ENCODE assay signal across 9 cellular contexts in the genomic region with DNA sequence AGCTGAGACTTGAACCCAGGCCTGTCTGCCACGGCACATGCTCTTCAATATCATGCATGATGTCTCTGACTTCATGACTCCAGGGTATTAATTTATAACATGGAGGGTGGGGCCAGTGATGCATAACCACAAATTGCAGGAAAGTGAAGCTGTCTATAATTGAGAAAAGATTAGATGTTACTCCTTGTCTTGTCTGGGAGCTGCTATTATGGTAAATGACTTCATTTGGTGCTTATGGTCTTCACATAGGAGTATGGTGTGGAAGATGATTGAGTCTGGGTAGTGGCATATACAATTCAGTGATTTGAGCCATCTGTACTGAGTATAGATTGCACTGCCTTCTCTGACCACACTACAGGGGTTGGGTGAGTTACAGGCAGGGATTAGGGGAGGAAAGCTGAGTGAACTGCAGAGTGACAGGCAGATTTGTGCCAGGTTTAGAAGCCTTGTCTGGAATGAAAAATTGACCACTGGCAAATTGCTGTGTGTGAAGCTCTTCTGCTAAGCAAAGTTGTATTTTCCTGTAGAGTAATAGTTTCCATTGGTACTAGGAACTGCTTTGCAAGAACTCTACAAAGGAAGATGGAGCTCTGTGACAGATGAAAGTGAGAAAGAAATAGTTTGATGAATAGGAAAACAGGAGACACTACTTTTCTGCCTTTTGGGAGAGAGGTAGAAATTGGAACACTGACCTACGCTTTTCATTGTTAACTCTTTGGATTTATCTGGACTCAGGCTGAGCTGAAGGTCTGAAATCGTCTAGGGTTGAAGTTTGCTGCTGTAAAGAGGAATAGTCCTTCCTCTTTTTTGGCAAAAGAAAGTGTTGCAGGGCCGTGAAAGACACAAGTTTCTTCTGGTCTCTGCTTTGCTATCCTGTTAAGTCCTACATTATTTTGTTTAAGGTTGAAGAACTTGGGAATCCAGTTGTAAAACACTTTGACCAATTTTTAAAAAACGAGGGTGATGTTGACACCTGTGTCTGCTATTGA. TPM values are rescaled to one million over a fixed set of nuclear protein-coding genes. Genes with fewer than 3 reads are reported as not detected.
DNase-seq lines count a peak whose midpoint lies in the region; ATAC-seq and TF ChIP-seq lines count a peak whose summit lies in the region.
"Had no signal": no experiment of that assay in that cellular context is flagged by ENCODE, and none has a peak within 500 bp of the region (broad histone marks: within the 10 kb centered on the region; RNA-seq: fewer than 3 reads in every experiment).

No MANE protein-coding gene starts in this region.

- H3K36me3 ChIP-seq in CD4-positive, alpha-beta memory T cell (ENCODE audit: insufficient read depth, low read length), result no peaks in the 10 kb centered on the region
- H3K36me3 ChIP-seq in iPS-15b (ENCODE audit: control insufficient read depth, insufficient read depth, low read length) (no peaks in the 10 kb centered on the region), mucosa of descending colon (ENCODE audit: low read depth) (no peaks in the 10 kb centered on the region)

- no peaks in the 10 kb centered on the region for H3K27me3 Mint-ChIP-seq in CD4-positive, alpha-beta memory T cell
- no peaks in the 10 kb centered on the region for H3K27me3 Mint-ChIP-seq in WTC11 (ENCODE audit: low read depth)
- H3K27me3 Mint-ChIP-seq in immature natural killer cell (ENCODE audit: low read depth in 3 of 3), result peaks cover 4 to 7% (median 7%) of the 10 kb centered on the region in 3 donors

- H3K27me3 ChIP-seq in CD4-positive, alpha-beta memory T cell (ENCODE audit: insufficient read depth, low read length), result no peaks in the 10 kb centered on the region
- no peaks in the 10 kb centered on the region for H3K27me3 ChIP-seq in iPS-15b (ENCODE audit: control insufficient read depth, insufficient read depth, low read length)

- DNase-seq in CD4-positive, alpha-beta memory T cell, result no peak
- DNase-seq in HFF-Myc (ENCODE audit: extremely low read depth, low read depth) (no peak), WTC11 (ENCODE audit: low spot score) (no peak), immature natural killer cell (no peak), mucosa of descending colon (no peak)
- DNase-seq: stimulated activated CD4-positive, alpha-beta T cell treated with anti-CD3 and anti-CD28 coated beads, Interleukin-2, amount 100 ng/mL, for 48 hours had no signal

- no peaks in the 10 kb centered on the region for H3K9me3 ChIP-seq in CD4-positive, alpha-beta memory T cell (ENCODE audit: control insufficient read depth in 1 of 2, low read length in 2 of 2)
- H3K9me3 ChIP-seq in iPS-15b (ENCODE audit: control insufficient read depth, insufficient read depth, low read length) (no peaks in the 10 kb centered on the region), mucosa of descending colon (no peaks in the 10 kb centered on the region)

- peak overlapping the region in 4 of 7 donors; percentile 13 to 79 (median 46) for H3K27ac Mint-ChIP-seq in CD4-positive, alpha-beta memory T cell
- H3K27ac Mint-ChIP-seq in WTC11 (peak overlapping the region; percentile 56), immature natural killer cell (peak overlapping the region in 3 of 6 donors; percentile 8 to 64 (median 54))

- H3K4me3 Mint-ChIP-seq in CD4-positive, alpha-beta memory T cell, result peak overlapping the region; percentile 2 to 99 (median 97)
- H3K4me3 Mint-ChIP-seq in WTC11, result peak overlapping the region; percentile 100; the same call in 1 of the 2 replicates
- peak overlapping the region in 1 of 5 donors; percentile 23 for H3K4me3 Mint-ChIP-seq in immature natural killer cell

- CTCF ChIA-PET in CD4-positive, alpha-beta memory T cell (lab: Charles Lee; ENCODE audit: partially characterized antibody), result interaction anchor here (0.6 kb wide), 1 partner anchor 162 kb away, joined by 3 read pairs; no protein-coding TSS in a partner anchor
- CTCF ChIA-PET in WTC11 (lab: Charles Lee), result interaction anchor here (0.7 kb wide), 1 partner anchor 303 kb away, joined by 3 read pairs; no protein-coding TSS in a partner anchor

- H3K36me3 Mint-ChIP-seq in CD4-positive, alpha-beta memory T cell, result peaks cover 28 to 42% of the 10 kb centered on the region in 2 donors
- H3K36me3 Mint-ChIP-seq in WTC11 (peaks cover 28% of the 10 kb centered on the region), immature natural killer cell (peaks cover 0 to 4% (median 3%) of the 10 kb centered on the region in 3 donors)

- no peak for ATAC-seq in WTC11
- ATAC-seq in mucosa of descending colon, result no peak
- no peak for ATAC-seq in GM18498 (IDR thresholded peaks at IDR 0.05; ENCODE audit: unreplicated experiment)
- ATAC-seq in HG03108 (IDR thresholded peaks at IDR 0.05; ENCODE audit: unreplicated experiment), result no peak

- TF ChIP-seq CTCF in HFF-Myc (IDR thresholded peaks at IDR 0.05; ENCODE audit: low read depth, low read length, missing control alignments) (no peak), WTC11 (IDR thresholded peaks at IDR 0.05) (no peak), mucosa of descending colon (IDR thresholded peaks at IDR 0.05) (no peak)

- peaks cover 0 to 2% (median 0%) of the 10 kb centered on the region in 8 donors for H3K9me3 Mint-ChIP-seq in CD4-positive, alpha-beta memory T cell
- no peaks in the 10 kb centered on the region for H3K9me3 Mint-ChIP-seq in WTC11
- no peaks in the 10 kb centered on the region for H3K9me3 Mint-ChIP-seq in immature natural killer cell

- H3K4me3 ChIP-seq in CD4-positive, alpha-beta memory T cell (ENCODE audit: low read length in 2 of 2), result no peak overlapping the region
- H3K4me3 ChIP-seq in HFF-Myc (replicated peaks; ENCODE audit: low read depth, low read length) (peak overlapping the region; percentile 86), iPS-15b (ENCODE audit: low read depth, low read length) (peak overlapping the region; percentile 97), mucosa of descending colon (no peak overlapping the region)

- H3K4me1 ChIP-seq in CD4-positive, alpha-beta memory T cell (ENCODE audit: insufficient read depth, low read length), result peaks cover 64% of the 10 kb centered on the region
- peaks cover 22% of the 10 kb centered on the region for H3K4me1 ChIP-seq in iPS-15b (ENCODE audit: control insufficient read depth, insufficient read depth, low read length)
- H3K4me1 ChIP-seq in mucosa of descending colon (ENCODE audit: low read depth), result peaks cover 10% of the 10 kb centered on the region

- peaks cover 48 to 82% (median 64%) of the 10 kb centered on the region in 4 donors for H3K4me1 Mint-ChIP-seq in CD4-positive, alpha-beta memory T cell
- peaks cover 40% of the 10 kb centered on the region for H3K4me1 Mint-ChIP-seq in WTC11
- H3K4me1 Mint-ChIP-seq in immature natural killer cell, result peaks cover 30 to 57% of the 10 kb centered on the region in 2 donors

- H3K9ac ChIP-seq in iPS-15b (ENCODE audit: low read depth, low read length), result peak overlapping the region; percentile 13

- intact Hi-C loops in CD4-positive, alpha-beta memory T cell (cut with micrococcal nuclease), result loop anchor here (5.0 kb wide), 1 partner anchor 688 kb away; a partner anchor contains a TSS
- intact Hi-C loops in mucosa of descending colon (cut with DNase I, micrococcal nuclease), result no loop called here

- no peak overlapping the region for H3K27ac ChIP-seq in CD4-positive, alpha-beta memory T cell (ENCODE audit: low read depth, low read length)

- POLR2A ChIA-PET in CD4-positive, alpha-beta memory T cell (lab: Charles Lee; ENCODE audit: partially characterized antibody), result interaction anchor here (0.6 kb wide), 1 partner anchor 70 kb away, joined by 3 read pairs; a partner anchor contains a TSS
- POLR2A ChIA-PET in WTC11 (lab: Charles Lee), result no interaction called here

TF ChIP-seq in WTC11, 78 proteins besides CTCF, POLR2A, EP300 and RAD21:
- TF ChIP-seq, protein P1, sequence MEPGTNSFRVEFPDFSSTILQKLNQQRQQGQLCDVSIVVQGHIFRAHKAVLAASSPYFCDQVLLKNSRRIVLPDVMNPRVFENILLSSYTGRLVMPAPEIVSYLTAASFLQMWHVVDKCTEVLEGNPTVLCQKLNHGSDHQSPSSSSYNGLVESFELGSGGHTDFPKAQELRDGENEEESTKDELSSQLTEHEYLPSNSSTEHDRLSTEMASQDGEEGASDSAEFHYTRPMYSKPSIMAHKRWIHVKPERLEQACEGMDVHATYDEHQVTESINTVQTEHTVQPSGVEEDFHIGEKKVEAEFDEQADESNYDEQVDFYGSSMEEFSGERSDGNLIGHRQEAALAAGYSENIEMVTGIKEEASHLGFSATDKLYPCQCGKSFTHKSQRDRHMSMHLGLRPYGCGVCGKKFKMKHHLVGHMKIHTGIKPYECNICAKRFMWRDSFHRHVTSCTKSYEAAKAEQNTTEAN (CRISPR knock-in tag; IDR thresholded peaks at IDR 0.05), result no peak
- no peak for TF ChIP-seq ETV6 (CRISPR knock-in tag; IDR thresholded peaks at IDR 0.05)
- no peak for TF ChIP-seq ESRRA (CRISPR knock-in tag; IDR thresholded peaks at IDR 0.05; ENCODE audit: borderline replicate concordance)
- no peak for TF ChIP-seq SOX15 (CRISPR knock-in tag; IDR thresholded peaks at IDR 0.05)
- no peak for TF ChIP-seq RELA (CRISPR knock-in tag; IDR thresholded peaks at IDR 0.05; ENCODE audit: borderline replicate concordance)
- no peak for TF ChIP-seq JUN (CRISPR knock-in tag; IDR thresholded peaks at IDR 0.05)
- TF ChIP-seq, protein P2, sequence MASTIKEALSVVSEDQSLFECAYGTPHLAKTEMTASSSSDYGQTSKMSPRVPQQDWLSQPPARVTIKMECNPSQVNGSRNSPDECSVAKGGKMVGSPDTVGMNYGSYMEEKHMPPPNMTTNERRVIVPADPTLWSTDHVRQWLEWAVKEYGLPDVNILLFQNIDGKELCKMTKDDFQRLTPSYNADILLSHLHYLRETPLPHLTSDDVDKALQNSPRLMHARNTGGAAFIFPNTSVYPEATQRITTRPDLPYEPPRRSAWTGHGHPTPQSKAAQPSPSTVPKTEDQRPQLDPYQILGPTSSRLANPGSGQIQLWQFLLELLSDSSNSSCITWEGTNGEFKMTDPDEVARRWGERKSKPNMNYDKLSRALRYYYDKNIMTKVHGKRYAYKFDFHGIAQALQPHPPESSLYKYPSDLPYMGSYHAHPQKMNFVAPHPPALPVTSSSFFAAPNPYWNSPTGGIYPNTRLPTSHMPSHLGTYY (CRISPR knock-in tag; IDR thresholded peaks at IDR 0.05), result no peak
TF ChIP-seq in WTC11: peak in this region for 0.

RNA-seq across cellular contexts. Expression of a gene that starts 2.7 kb away (rescaled TPM):
- 100 to 1,000 TPM; 206 to 223 TPM for total RNA-seq in CD4-positive, alpha-beta memory T cell
- polyA plus RNA-seq in CD4-positive, alpha-beta memory T cell, result 100 to 1,000 TPM; 119 to 135 TPM
- 237 to 261 TPM (median 240 TPM) in 3 replicates for total RNA-seq in WTC11 (2021)
- 100 to 1,000 TPM in 2 of 3 donors, 10 to 100 TPM in 1; 87.8 to 130 (median 116) TPM for polyA plus RNA-seq in immature natural killer cell
- 100 to 1,000 TPM in 2 of 3 donors, 10 to 100 TPM in 1; 99.0 to 131 (median 106) TPM for total RNA-seq in mucosa of descending colon

RNA-seq across cellular contexts. Expression of a gene that starts 36.8 kb away (rescaled TPM):
- total RNA-seq in CD4-positive, alpha-beta memory T cell, result not detected
- not detected for polyA plus RNA-seq in CD4-positive, alpha-beta memory T cell
- total RNA-seq in WTC11 (2021) (not detected in 3 replicates), mucosa of descending colon (1 to 10 TPM in 1 of 3 donors, under 1 TPM in 1, not detected in 1; 0.96 to 1.8 TPM)
- not detected for polyA plus RNA-seq in immature natural killer cell

Comparison
In these comparisons a context has a peak if more than half of its experiments do, and no peak if none do; other contexts are left out.
1. H3K4me3 ChIP-seq: peak in HFF-Myc (single experiment) and iPS-15b (single experiment); none in CD4-positive, alpha-beta memory T cell (0 of 2) and mucosa of descending colon (single experiment).